Comparison of ENCODE assay signal across 1 cellular context in the genomic region with DNA sequence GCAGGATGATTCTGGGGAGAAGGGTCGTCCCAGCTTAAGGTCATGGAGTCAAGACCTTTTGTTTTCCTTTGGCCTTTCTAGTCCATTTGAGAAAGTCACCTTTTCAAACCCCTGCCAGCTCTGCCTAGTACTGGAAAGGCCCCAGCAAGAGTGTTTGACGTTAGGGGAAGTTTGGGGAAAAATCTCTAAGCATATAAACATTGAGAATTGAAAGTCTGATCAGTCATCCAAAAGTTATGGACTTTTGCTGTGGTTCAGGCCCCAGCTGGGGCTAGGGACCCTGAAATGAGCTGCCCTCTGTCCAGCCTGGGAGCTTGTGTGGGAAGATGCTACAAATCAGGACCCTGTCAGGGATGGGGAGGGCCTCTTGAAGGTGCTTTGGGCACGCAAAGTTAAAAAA.
TF ChIP-seq lines count a peak whose summit lies in the region.

No MANE protein-coding gene starts in this region.

TF ChIP-seq in HepG2, 621 proteins besides CTCF, POLR2A, EP300 and RAD21:
- TF ChIP-seq, protein P1, sequence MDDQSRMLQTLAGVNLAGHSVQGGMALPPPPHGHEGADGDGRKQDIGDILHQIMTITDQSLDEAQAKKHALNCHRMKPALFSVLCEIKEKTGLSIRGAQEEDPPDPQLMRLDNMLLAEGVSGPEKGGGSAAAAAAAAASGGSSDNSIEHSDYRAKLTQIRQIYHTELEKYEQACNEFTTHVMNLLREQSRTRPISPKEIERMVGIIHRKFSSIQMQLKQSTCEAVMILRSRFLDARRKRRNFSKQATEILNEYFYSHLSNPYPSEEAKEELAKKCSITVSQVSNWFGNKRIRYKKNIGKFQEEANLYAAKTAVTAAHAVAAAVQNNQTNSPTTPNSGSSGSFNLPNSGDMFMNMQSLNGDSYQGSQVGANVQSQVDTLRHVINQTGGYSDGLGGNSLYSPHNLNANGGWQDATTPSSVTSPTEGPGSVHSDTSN (CRISPR knock-in tag; IDR thresholded peaks at IDR 0.05; ENCODE audit: borderline replicate concordance), result no peak
- TF ChIP-seq XBP1 (CRISPR knock-in tag; IDR thresholded peaks at IDR 0.05), result no peak
- TF ChIP-seq, protein P2, sequence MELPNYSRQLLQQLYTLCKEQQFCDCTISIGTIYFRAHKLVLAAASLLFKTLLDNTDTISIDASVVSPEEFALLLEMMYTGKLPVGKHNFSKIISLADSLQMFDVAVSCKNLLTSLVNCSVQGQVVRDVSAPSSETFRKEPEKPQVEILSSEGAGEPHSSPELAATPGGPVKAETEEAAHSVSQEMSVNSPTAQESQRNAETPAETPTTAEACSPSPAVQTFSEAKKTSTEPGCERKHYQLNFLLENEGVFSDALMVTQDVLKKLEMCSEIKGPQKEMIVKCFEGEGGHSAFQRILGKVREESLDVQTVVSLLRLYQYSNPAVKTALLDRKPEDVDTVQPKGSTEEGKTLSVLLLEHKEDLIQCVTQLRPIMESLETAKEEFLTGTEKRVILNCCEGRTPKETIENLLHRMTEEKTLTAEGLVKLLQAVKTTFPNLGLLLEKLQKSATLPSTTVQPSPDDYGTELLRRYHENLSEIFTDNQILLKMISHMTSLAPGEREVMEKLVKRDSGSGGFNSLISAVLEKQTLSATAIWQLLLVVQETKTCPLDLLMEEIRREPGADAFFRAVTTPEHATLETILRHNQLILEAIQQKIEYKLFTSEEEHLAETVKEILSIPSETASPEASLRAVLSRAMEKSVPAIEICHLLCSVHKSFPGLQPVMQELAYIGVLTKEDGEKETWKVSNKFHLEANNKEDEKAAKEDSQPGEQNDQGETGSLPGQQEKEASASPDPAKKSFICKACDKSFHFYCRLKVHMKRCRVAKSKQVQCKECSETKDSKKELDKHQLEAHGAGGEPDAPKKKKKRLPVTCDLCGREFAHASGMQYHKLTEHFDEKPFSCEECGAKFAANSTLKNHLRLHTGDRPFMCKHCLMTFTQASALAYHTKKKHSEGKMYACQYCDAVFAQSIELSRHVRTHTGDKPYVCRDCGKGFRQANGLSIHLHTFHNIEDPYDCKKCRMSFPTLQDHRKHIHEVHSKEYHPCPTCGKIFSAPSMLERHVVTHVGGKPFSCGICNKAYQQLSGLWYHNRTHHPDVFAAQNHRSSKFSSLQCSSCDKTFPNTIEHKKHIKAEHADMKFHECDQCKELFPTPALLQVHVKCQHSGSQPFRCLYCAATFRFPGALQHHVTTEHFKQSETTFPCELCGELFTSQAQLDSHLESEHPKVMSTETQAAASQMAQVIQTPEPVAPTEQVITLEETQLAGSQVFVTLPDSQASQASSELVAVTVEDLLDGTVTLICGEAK (IDR thresholded peaks at IDR 0.05), result no peak
- TF ChIP-seq, protein P2 (CRISPR knock-in tag; IDR thresholded peaks at IDR 0.05), result no peak
- TF ChIP-seq FOXK2 (IDR thresholded peaks at IDR 0.05), result no peak
- TF ChIP-seq PRPF4 (IDR thresholded peaks at IDR 0.05; ENCODE audit: low read depth, low read length, poor library complexity, severe bottlenecking), result no peak
- no peak for TF ChIP-seq SNAPC2 (CRISPR knock-in tag; IDR thresholded peaks at IDR 0.05)
- no peak for TF ChIP-seq EHMT2 (IDR thresholded peaks at IDR 0.05; ENCODE audit: borderline replicate concordance, low read depth, low read length)
- TF ChIP-seq JUNB (CRISPR knock-in tag; IDR thresholded peaks at IDR 0.05; ENCODE audit: borderline replicate concordance), result no peak
- TF ChIP-seq SRSF9 (IDR thresholded peaks at IDR 0.05; ENCODE audit: borderline replicate concordance, insufficient read depth, low read depth, low read length, poor library complexity, severe bottlenecking), result no peak
- TF ChIP-seq SATB2 (CRISPR knock-in tag; IDR thresholded peaks at IDR 0.05), result no peak
- TF ChIP-seq ZFP90 (CRISPR knock-in tag; IDR thresholded peaks at IDR 0.05; ENCODE audit: borderline replicate concordance), result no peak
- no peak for TF ChIP-seq KLF15 (CRISPR knock-in tag; IDR thresholded peaks at IDR 0.05; ENCODE audit: borderline replicate concordance)
- TF ChIP-seq ZNF501 (CRISPR knock-in tag; IDR thresholded peaks at IDR 0.05), result no peak
- TF ChIP-seq, protein P3, sequence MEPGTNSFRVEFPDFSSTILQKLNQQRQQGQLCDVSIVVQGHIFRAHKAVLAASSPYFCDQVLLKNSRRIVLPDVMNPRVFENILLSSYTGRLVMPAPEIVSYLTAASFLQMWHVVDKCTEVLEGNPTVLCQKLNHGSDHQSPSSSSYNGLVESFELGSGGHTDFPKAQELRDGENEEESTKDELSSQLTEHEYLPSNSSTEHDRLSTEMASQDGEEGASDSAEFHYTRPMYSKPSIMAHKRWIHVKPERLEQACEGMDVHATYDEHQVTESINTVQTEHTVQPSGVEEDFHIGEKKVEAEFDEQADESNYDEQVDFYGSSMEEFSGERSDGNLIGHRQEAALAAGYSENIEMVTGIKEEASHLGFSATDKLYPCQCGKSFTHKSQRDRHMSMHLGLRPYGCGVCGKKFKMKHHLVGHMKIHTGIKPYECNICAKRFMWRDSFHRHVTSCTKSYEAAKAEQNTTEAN (CRISPR knock-in tag; conservative IDR thresholded peaks at IDR 0.05), result no peak
- TF ChIP-seq, protein P4, sequence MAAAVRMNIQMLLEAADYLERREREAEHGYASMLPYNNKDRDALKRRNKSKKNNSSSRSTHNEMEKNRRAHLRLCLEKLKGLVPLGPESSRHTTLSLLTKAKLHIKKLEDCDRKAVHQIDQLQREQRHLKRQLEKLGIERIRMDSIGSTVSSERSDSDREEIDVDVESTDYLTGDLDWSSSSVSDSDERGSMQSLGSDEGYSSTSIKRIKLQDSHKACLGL (CRISPR knock-in tag; IDR thresholded peaks at IDR 0.05), result no peak
- TF ChIP-seq THAP11 (CRISPR knock-in tag; IDR thresholded peaks at IDR 0.05), result no peak
- TF ChIP-seq ZNF235 (CRISPR knock-in tag; IDR thresholded peaks at IDR 0.05; ENCODE audit: borderline replicate concordance), result no peak
